In the genomic region with DNA sequence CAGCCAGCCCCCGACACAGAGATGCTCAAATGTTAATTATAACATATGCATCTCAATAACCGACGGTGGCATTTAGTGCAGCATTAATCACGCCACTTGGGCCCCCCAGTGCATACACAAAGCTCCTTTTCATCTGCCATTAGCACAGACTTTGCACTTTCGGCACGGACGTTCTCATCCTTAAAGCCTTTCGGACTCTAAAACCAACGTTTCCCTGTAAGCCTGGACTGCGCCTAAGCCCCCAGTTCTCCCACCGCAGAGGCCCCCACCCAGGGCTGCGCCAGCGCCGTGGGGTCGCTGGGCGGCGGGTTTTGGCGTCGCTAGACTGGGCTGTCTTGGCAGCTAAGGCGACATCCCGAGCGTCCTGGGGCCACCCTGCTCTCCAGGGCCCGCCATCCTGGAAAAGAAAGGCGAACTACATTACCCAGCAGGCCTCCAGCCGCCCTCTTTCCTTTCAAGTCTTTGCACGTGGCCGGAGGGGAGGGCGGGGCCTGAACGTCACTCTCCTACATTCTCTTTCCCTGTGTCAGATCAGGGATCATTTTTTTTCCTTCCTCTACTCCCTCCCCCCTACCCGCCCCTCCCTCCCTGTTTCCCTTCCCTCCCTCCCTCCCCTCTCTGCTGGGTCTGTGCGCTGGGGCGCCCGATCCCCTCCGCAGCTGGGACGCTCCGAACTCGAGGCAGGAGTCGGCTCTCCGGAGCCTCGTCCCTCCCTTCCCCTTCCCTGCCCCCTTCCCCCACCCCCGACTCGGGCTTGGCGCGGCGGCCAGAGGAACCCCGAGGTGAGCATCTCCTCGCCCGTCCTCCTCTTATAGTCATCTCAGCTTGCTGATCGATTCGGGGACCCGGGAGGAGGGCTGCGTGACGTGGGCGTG, we compare ENCODE assay signal across 1 cellular context.
TF ChIP-seq lines count a peak whose summit lies in the region.

Gene CTIF (plus strand): TSS at position 501 of the 875 bp plus-strand sequence. CDS start 80,535 bp downstream, outside the sequence.

TF ChIP-seq in HCT116, 20 proteins besides CTCF, POLR2A, EP300 and RAD21 (continued from another document):
- TF ChIP-seq REST (IDR thresholded peaks at IDR 0.05; ENCODE audit: low read depth) = no peak
- TF ChIP-seq SIN3A (IDR thresholded peaks at IDR 0.05; ENCODE audit: low read depth) = no peak
- no peak for TF ChIP-seq SP1 (IDR thresholded peaks at IDR 0.05; ENCODE audit: low read depth)
- no peak for TF ChIP-seq FOSL1 (IDR thresholded peaks at IDR 0.05; ENCODE audit: low read depth)
- TF ChIP-seq, protein P1, sequence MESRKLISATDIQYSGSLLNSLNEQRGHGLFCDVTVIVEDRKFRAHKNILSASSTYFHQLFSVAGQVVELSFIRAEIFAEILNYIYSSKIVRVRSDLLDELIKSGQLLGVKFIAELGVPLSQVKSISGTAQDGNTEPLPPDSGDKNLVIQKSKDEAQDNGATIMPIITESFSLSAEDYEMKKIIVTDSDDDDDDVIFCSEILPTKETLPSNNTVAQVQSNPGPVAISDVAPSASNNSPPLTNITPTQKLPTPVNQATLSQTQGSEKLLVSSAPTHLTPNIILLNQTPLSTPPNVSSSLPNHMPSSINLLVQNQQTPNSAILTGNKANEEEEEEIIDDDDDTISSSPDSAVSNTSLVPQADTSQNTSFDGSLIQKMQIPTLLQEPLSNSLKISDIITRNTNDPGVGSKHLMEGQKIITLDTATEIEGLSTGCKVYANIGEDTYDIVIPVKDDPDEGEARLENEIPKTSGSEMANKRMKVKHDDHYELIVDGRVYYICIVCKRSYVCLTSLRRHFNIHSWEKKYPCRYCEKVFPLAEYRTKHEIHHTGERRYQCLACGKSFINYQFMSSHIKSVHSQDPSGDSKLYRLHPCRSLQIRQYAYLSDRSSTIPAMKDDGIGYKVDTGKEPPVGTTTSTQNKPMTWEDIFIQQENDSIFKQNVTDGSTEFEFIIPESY (IDR thresholded peaks at IDR 0.05; ENCODE audit: extremely low read depth, insufficient replicate concordance, low read length) = no peak
- TF ChIP-seq JUND (IDR thresholded peaks at IDR 0.05) = no peak
- no peak for TF ChIP-seq CEBPB (IDR thresholded peaks at IDR 0.05; ENCODE audit: low read depth)
TF ChIP-seq in HCT116: peak in this region for 3.
